Comparison of ENCODE assay signal across 16 cellular contexts in genomic region chr5:59721741-59722140, GRCh38.
DNase-seq lines count a peak whose midpoint lies in the region; TF ChIP-seq lines count a peak whose summit lies in the region.
"Had no signal": no experiment of that assay in that cellular context is flagged by ENCODE, and none has a peak within 500 bp of the region (broad histone marks: within the 10 kb centered on the region; RNA-seq: fewer than 3 reads in every experiment).

No MANE protein-coding gene starts in this region.

- no peaks in the 10 kb centered on the region for H3K9me3 ChIP-seq in neural cell (ENCODE audit: low read length)
- H3K9me3 ChIP-seq: BLaER1, Caco-2 had no signal

- no peaks in the 10 kb centered on the region for H3K36me3 ChIP-seq in neural cell (ENCODE audit: insufficient read depth, low read length)
- H3K36me3 ChIP-seq: BLaER1 had no signal

- TF ChIP-seq CTCF in glutamatergic neuron (IDR thresholded peaks at IDR 0.05; ENCODE audit: partially characterized antibody, unreplicated experiment) (no peak), neural cell (IDR thresholded peaks at IDR 0.05; ENCODE audit: poor library complexity, severe bottlenecking) (no peak)

- H3K27ac Mint-ChIP-seq in glutamatergic neuron (ENCODE audit: unreplicated experiment), result peak overlapping the region; percentile 5
- H3K27ac Mint-ChIP-seq: B cell; CD8-positive, alpha-beta T cell; GM23338; H9 had no signal

- H3K9me3 Mint-ChIP-seq in glutamatergic neuron (ENCODE audit: unreplicated experiment), result no peaks in the 10 kb centered on the region
- H3K9me3 Mint-ChIP-seq: CD8-positive, alpha-beta T cell; H9 had no signal

- H3K4me2 ChIP-seq in neural cell (ENCODE audit: low read length), result no peak overlapping the region
- H3K4me2 ChIP-seq: BLaER1, GM23338 had no signal

- peak; percentile 28 for TF ChIP-seq EP300 in neural cell (conservative IDR thresholded peaks at IDR 0.05; ENCODE audit: poor library complexity, severe bottlenecking)

- peak overlapping the region; percentile 13 for H3K27ac ChIP-seq in neural cell (ENCODE audit: low read length)
- H3K27ac ChIP-seq: BLaER1, C4-2B had no signal

- peaks cover 27% of the 10 kb centered on the region for H3K4me1 Mint-ChIP-seq in glutamatergic neuron (ENCODE audit: low read depth, unreplicated experiment)

- H3K4me3 Mint-ChIP-seq in glutamatergic neuron (ENCODE audit: unreplicated experiment), result peak overlapping the region; percentile 3
- H3K4me3 Mint-ChIP-seq: B cell; CD4-positive, CD25-positive, alpha-beta regulatory T cell; CD8-positive, alpha-beta T cell; GM23338; H9 had no signal

- peaks cover 2% of the 10 kb centered on the region for H3K27me3 Mint-ChIP-seq in glutamatergic neuron (ENCODE audit: unreplicated experiment)
- H3K27me3 Mint-ChIP-seq: B cell had no signal

- H3K36me3 Mint-ChIP-seq in glutamatergic neuron (ENCODE audit: unreplicated experiment), result no peaks in the 10 kb centered on the region
- H3K36me3 Mint-ChIP-seq: CD4-positive, CD25-positive, alpha-beta regulatory T cell; CD8-positive, alpha-beta T cell had no signal

- no peaks in the 10 kb centered on the region for H4K20me1 ChIP-seq in neural cell (ENCODE audit: insufficient read depth)
- H4K20me1 ChIP-seq: BLaER1 had no signal

- no peaks in the 10 kb centered on the region for H3F3A ChIP-seq in neural cell (ENCODE audit: insufficient read depth, low read length, poor library complexity, severe bottlenecking)

- TF ChIP-seq RAD21 in neural cell (conservative IDR thresholded peaks at IDR 0.05), result no peak

- H3K9ac ChIP-seq in neural cell (ENCODE audit: low read length), result no peak overlapping the region
- H3K9ac ChIP-seq: BLaER1 had no signal

- no peak overlapping the region for H2AFZ ChIP-seq in neural cell (ENCODE audit: low read depth, low read length)
- H2AFZ ChIP-seq: GM23338 had no signal

- H3K9me2 ChIP-seq in neural cell (ENCODE audit: insufficient read depth, low read length), result no peaks in the 10 kb centered on the region

- no peaks in the 10 kb centered on the region for H3K79me2 ChIP-seq in neural cell (replicated peaks; ENCODE audit: insufficient read depth, low read length)

- DNase-seq in NCI-H69 (lab: John Stamatoyannopoulos, UW) (peak; percentile 33), glutamatergic neuron (no peak), NCI-H446 treated with DMSO at 0.1 percent for 48 hours (lab: John Stamatoyannopoulos, UW) (no peak)
- DNase-seq in activated T-cell treated with anti-CD3 and anti-CD28 coated beads, Interleukin-2, amount 50 U/mL, for 1 hour, result no peak
- DNase-seq in activated CD8-positive, alpha-beta memory T cell treated with anti-CD3 and anti-CD28 coated beads for 24 hours, result no peak
- DNase-seq: Caco-2; CD4-positive, CD25-positive, alpha-beta regulatory T cell; CD8-positive, alpha-beta T cell; DMS153; DND-41; H9 had no signal

- H3K4me3 ChIP-seq in neural cell (ENCODE audit: low read length), result peak overlapping the region; percentile 1
- H3K4me3 ChIP-seq: BLaER1, GM23338 had no signal

- H3K27me3 ChIP-seq in neural cell (ENCODE audit: insufficient read depth, low read depth, low read length), result no peaks in the 10 kb centered on the region
- H3K27me3 ChIP-seq: BLaER1 had no signal

TF ChIP-seq in neural cell, 6 proteins besides CTCF, POLR2A, EP300 and RAD21:
- no peak for TF ChIP-seq REST (IDR thresholded peaks at IDR 0.05; ENCODE audit: borderline replicate concordance)
- no peak for TF ChIP-seq TAF1 (IDR thresholded peaks at IDR 0.05; ENCODE audit: low read depth)
- TF ChIP-seq EZH2 (IDR thresholded peaks at IDR 0.05; ENCODE audit: borderline replicate concordance, insufficient read depth, low read length, poor library complexity, severe bottlenecking), result no peak
- no peak for TF ChIP-seq MXI1 (conservative IDR thresholded peaks at IDR 0.05; ENCODE audit: poor library complexity, severe bottlenecking)
- TF ChIP-seq SMC3 (conservative IDR thresholded peaks at IDR 0.05; ENCODE audit: poor library complexity), result no peak
- no peak for TF ChIP-seq POLR2AphosphoS5 (IDR thresholded peaks at IDR 0.05)
